ENCODE assay signal across 14 cellular contexts in the genomic region with DNA sequence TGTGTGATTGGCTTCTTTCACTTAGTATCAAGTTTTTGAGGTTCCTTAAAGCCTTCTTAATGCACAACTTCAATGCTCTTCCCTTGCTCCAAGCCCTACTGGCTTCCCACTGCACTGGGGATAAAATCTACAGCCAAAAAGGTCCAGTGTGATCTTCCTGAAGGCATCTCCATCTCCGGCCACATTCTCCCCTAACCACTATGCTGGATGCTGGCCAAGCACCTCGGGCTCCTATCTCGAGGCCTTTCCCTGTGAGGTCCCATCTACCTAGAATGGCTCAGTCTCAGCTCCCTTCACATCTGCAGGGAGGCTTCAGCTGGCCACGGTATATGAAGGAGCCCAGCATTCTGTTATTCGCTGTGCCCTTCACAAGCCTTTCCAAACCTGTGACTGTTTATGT.
"Had no signal": no experiment of that assay in that cellular context is flagged by ENCODE, and none has a peak within 500 bp of the region (broad histone marks: within the 10 kb centered on the region; RNA-seq: fewer than 3 reads in every experiment).

No MANE protein-coding gene starts in this region.

- ATAC-seq: activated naive CD4-positive, alpha-beta T cell treated with anti-CD3 and anti-CD28 coated beads, Interleukin-2, amount 50 U/mL, for 72 hours; effector memory CD8-positive, alpha-beta T cell; stimulated activated naive CD8-positive, alpha-beta T cell treated with anti-CD3 and anti-CD28 coated beads, Interleukin-15, amount 100 ng/mL, for 72 hours had no signal

- H3K9me3 Mint-ChIP-seq: activated naive CD4-positive, alpha-beta T cell treated with anti-CD3 and anti-CD28 coated beads, Interleukin-2, amount 50 U/mL, for 72 hours; effector memory CD8-positive, alpha-beta T cell; stimulated activated naive CD8-positive, alpha-beta T cell treated with anti-CD3 and anti-CD28 coated beads, Interleukin-15, amount 100 ng/mL, for 72 hours had no signal

- H3K27ac Mint-ChIP-seq: activated naive CD4-positive, alpha-beta T cell treated with anti-CD3 and anti-CD28 coated beads, Interleukin-2, amount 50 U/mL, for 72 hours; effector memory CD8-positive, alpha-beta T cell; neural progenitor cell; stimulated activated naive CD8-positive, alpha-beta T cell treated with anti-CD3 and anti-CD28 coated beads, Interleukin-15, amount 100 ng/mL, for 72 hours had no signal

- H3K36me3 Mint-ChIP-seq: activated naive CD4-positive, alpha-beta T cell treated with anti-CD3 and anti-CD28 coated beads, Interleukin-2, amount 50 U/mL, for 72 hours; brain; neural progenitor cell had no signal

- H3K27me3 Mint-ChIP-seq: brain had no signal

- H3K27me3 ChIP-seq: neural progenitor cell, testis had no signal

- H3K4me1 ChIP-seq: parathyroid adenoma had no signal

- H2AFZ ChIP-seq: neural progenitor cell, parathyroid adenoma had no signal

- H3K9ac ChIP-seq: neural progenitor cell, parathyroid adenoma had no signal

- H3K9me3 ChIP-seq: testis had no signal

- H3K36me3 ChIP-seq: neural progenitor cell had no signal

- DNase-seq: activated CD4-positive, alpha-beta T cell treated with anti-CD3 and anti-CD28 coated beads, Interleukin-2, amount 50 U/mL, for 1 hour; activated T-cell treated with anti-CD3 and anti-CD28 coated beads, Interleukin-2, amount 50 U/mL, for 1 hour; amygdala; effector memory CD8-positive, alpha-beta T cell; hippocampal formation; kidney glomerular epithelial cell; stimulated activated CD4-positive, alpha-beta T cell treated with anti-CD3 and anti-CD28 coated beads, Interleukin-4, amount 100 ng/mL, for 4 hours; stimulated activated naive CD8-positive, alpha-beta T cell treated with anti-CD3 and anti-CD28 coated beads, Interleukin-15, amount 100 ng/mL, for 72 hours; testis had no signal

- H3K4me3 ChIP-seq: neural progenitor cell, skin epidermis, testis had no signal

- H3K4me3 Mint-ChIP-seq: brain; effector memory CD8-positive, alpha-beta T cell; neural progenitor cell; stimulated activated naive CD8-positive, alpha-beta T cell treated with anti-CD3 and anti-CD28 coated beads, Interleukin-15, amount 100 ng/mL, for 72 hours had no signal

- H3K4me2 ChIP-seq: neural progenitor cell had no signal

- H3K79me2 ChIP-seq: parathyroid adenoma had no signal

- H3K27ac ChIP-seq: neural progenitor cell, parathyroid adenoma, skin epidermis, testis had no signal
